8 cellular contexts compared by ENCODE assay signal in the genomic region with DNA sequence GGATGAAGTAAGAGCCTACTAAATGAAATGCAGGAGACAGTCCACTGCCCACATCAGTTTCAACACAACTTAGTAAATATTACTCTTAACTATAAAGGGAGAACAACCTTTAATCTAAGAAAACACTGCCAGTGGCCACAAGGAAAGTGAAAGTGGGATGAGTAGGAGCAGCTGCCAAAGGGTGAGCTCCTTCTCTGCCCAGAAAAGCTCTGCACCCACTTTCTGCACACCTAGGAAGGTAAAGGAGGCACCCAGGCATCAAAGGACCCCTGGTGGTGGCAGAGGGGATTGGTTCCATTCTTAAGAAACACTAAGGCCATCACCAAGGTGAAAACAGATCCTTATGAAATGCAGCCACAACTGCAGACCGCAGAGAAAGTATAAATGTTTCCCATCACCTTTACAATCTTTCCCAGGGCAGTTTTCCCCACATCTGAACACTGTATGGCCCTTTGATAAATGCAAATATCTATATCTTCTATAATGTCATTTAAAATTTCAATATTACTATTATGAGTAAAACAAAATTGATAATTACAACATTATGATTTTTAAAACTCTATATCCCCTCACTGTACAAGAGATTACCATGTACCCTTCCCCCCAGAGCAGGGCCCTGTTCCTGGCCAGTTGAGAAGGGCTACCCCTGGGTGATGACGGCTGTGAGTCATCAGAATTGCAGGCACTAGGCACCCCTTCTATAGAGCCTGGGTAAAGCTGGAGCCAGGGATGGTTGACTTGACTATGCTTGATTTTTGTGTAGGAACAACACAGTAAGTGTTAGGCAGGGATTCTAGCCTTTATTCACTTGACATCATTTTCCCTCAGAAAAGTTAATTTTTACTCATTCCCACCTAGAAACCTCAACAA.
DNase-seq lines count a peak whose midpoint lies in the region; ATAC-seq and TF ChIP-seq lines count a peak whose summit lies in the region.

No MANE protein-coding gene starts in this region.

- DNase-seq in RWPE2 (ENCODE audit: low spot score) (no peak), iPS-NIHi11 (ENCODE audit: low spot score) (peak; percentile 66)
- peak; percentile 84 for DNase-seq in activated naive CD4-positive, alpha-beta T cell treated with anti-CD3 and anti-CD28 coated beads, Interleukin-2, amount 10 ng/mL, durations not matched to agents 7 days and 5 days
- DNase-seq in stimulated activated CD4-positive, alpha-beta T cell treated with anti-CD3 and anti-CD28 coated beads, Interleukin-4, amount 100 ng/mL, for 4 hours, result peak; percentile 53 to 64

- no peak overlapping the region for H3K4me3 Mint-ChIP-seq in activated naive CD4-positive, alpha-beta T cell treated with anti-CD3 and anti-CD28 coated beads, Interleukin-2, amount 10 ng/mL, durations not matched to agents 7 days and 5 days
- H3K4me3 Mint-ChIP-seq in stimulated activated memory B cell treated with anti-CD40 and anti-IgM and Interleukin-4, amounts not matched to agents 10 μg/mL and 1 μg/mL and 100 μg/mL, for 72 hours, result no peak overlapping the region

- H3K36me3 Mint-ChIP-seq in activated naive CD4-positive, alpha-beta T cell treated with anti-CD3 and anti-CD28 coated beads, Interleukin-2, amount 10 ng/mL, durations not matched to agents 7 days and 5 days, result peaks cover 9% of the 10 kb centered on the region
- no peaks in the 10 kb centered on the region for H3K36me3 Mint-ChIP-seq in stimulated activated memory B cell treated with anti-CD40 and anti-IgM and Interleukin-4, amounts not matched to agents 10 μg/mL and 1 μg/mL and 100 μg/mL, for 72 hours

- H3K4me1 ChIP-seq in RWPE2 (ENCODE audit: insufficient read depth, poor library complexity, severe bottlenecking), result peaks cover 4% of the 10 kb centered on the region

- no peak overlapping the region for H3K27ac Mint-ChIP-seq in activated naive CD4-positive, alpha-beta T cell treated with anti-CD3 and anti-CD28 coated beads, Interleukin-2, amount 10 ng/mL, durations not matched to agents 7 days and 5 days
- H3K27ac Mint-ChIP-seq in stimulated activated memory B cell treated with anti-CD40 and anti-IgM and Interleukin-4, amounts not matched to agents 10 μg/mL and 1 μg/mL and 100 μg/mL, for 72 hours, result no peak overlapping the region

- H3K4me1 Mint-ChIP-seq in activated naive CD4-positive, alpha-beta T cell treated with anti-CD3 and anti-CD28 coated beads, Interleukin-2, amount 10 ng/mL, durations not matched to agents 7 days and 5 days, result peaks cover 16% of the 10 kb centered on the region
- H3K4me1 Mint-ChIP-seq in stimulated activated memory B cell treated with anti-CD40 and anti-IgM and Interleukin-4, amounts not matched to agents 10 μg/mL and 1 μg/mL and 100 μg/mL, for 72 hours, result no peaks in the 10 kb centered on the region

- H3K27ac ChIP-seq in RWPE2 (ENCODE audit: poor library complexity, severe bottlenecking), result no peak overlapping the region

- ATAC-seq in HG03039 (IDR thresholded peaks at IDR 0.05; ENCODE audit: unreplicated experiment), result peak; percentile 61
- peak; percentile 84 for ATAC-seq in RWPE2 (ENCODE audit: low read depth)
- no peak for ATAC-seq in HG03457 (IDR thresholded peaks at IDR 0.05; ENCODE audit: unreplicated experiment)
- no peak for ATAC-seq in stimulated activated memory B cell treated with anti-CD40 and anti-IgM and Interleukin-4, amounts not matched to agents 10 μg/mL and 1 μg/mL and 100 μg/mL, for 72 hours

- H3K27me3 Mint-ChIP-seq in activated naive CD4-positive, alpha-beta T cell treated with anti-CD3 and anti-CD28 coated beads, Interleukin-2, amount 10 ng/mL, durations not matched to agents 7 days and 5 days, result peaks cover 5% of the 10 kb centered on the region
- peaks cover 12% of the 10 kb centered on the region for H3K27me3 Mint-ChIP-seq in stimulated activated memory B cell treated with anti-CD40 and anti-IgM and Interleukin-4, amounts not matched to agents 10 μg/mL and 1 μg/mL and 100 μg/mL, for 72 hours

- TF ChIP-seq CTCF in GM12873 (IDR thresholded peaks at IDR 0.05; ENCODE audit: insufficient read depth, low read depth, low read length, missing control alignments) (peak; percentile 90), RWPE2 (IDR thresholded peaks at IDR 0.05; ENCODE audit: poor library complexity, severe bottlenecking) (peak; percentile 75)

- H3K36me3 ChIP-seq in RWPE2 (ENCODE audit: low read depth), result no peaks in the 10 kb centered on the region

- CTCF ChIA-PET in activated naive CD4-positive, alpha-beta T cell treated with anti-CD3 and anti-CD28 coated beads, Interleukin-2, amount 10 ng/mL, durations not matched to agents 7 days and 5 days (lab: Charles Lee), result interaction anchor here (0.6 to 5.6 kb wide), 22 partner anchors 11 to 417 kb away, joined by 3 to 33 read pairs (median 4); no protein-coding TSS in a partner anchor

- H3K4me3 ChIP-seq in RWPE2 (ENCODE audit: severe bottlenecking), result no peak overlapping the region

- peaks cover 5% of the 10 kb centered on the region for H3K9me3 Mint-ChIP-seq in activated naive CD4-positive, alpha-beta T cell treated with anti-CD3 and anti-CD28 coated beads, Interleukin-2, amount 10 ng/mL, durations not matched to agents 7 days and 5 days
- H3K9me3 Mint-ChIP-seq in stimulated activated memory B cell treated with anti-CD40 and anti-IgM and Interleukin-4, amounts not matched to agents 10 μg/mL and 1 μg/mL and 100 μg/mL, for 72 hours, result peaks cover 3% of the 10 kb centered on the region

- no peaks in the 10 kb centered on the region for H3K9me3 ChIP-seq in RWPE2 (ENCODE audit: severe bottlenecking)

- no peaks in the 10 kb centered on the region for H3K27me3 ChIP-seq in RWPE2 (ENCODE audit: insufficient read depth, poor library complexity, severe bottlenecking)

Comparison
In these comparisons a context has a peak if more than half of its experiments do, and no peak if none do; other contexts are left out.
1. ATAC-seq: peak in HG03039 (single experiment) and RWPE2 (single experiment); none in HG03457 (single experiment) and stimulated activated memory B cell treated with anti-CD40 and anti-IgM and Interleukin-4, amounts not matched to agents 10 μg/mL and 1 μg/mL and 100 μg/mL, for 72 hours (single experiment).